Comparison of ENCODE assay signal across 8 cellular contexts in the genomic region with DNA sequence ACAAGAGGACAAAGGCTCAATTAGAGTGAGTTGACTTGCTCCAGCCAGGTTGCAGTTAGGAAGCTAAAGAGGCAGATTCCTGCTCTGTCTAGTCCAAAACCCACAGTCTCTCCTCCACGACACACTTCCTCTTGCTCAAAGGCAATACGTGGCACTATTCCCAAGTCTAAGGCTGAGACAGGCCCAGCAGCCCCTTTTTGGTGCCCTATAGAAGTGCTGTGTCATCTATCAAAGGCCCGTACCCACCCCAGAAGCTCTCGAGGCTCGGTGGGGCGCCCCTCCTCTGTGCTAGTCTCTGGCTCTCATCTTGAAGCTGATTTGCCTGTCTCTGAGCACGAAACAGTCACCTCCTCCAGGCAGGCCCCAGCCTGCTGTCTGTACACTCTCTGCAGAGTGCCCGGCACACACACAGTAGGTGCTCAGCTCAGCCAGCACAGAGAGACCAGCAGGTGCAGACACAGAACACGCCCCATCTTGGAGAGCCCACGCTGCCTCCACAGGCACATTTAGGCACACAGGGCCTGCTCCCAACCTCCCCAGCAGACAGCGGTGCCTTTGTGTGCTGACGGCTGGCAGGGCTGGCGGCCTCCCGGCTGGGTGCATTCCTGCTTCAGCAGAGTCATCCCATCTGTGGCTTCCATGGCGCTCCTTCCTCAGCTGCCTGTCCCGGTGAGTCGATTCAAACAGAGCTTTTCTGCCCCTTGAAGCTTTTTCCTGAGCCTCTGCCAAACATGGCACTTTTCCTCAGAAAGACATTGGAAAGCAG. TPM values are rescaled to one million over a fixed set of nuclear protein-coding genes. Genes with fewer than 3 reads are reported as not detected.
DNase-seq lines count a peak whose midpoint lies in the region; ATAC-seq and TF ChIP-seq lines count a peak whose summit lies in the region.

No MANE protein-coding gene starts in this region.

- peaks cover 11% of the 10 kb centered on the region for H3K79me2 ChIP-seq in parathyroid adenoma

- H3K4me1 Mint-ChIP-seq in activated T-helper 1 cell treated with anti-CD3 and anti-CD28 coated beads, Interleukin-12 subunit alpha, Interleukin-12 subunit beta, Interleukin-2, Interleukin-4 antibody, amounts not matched to agents 30 ng/mL and 10 ng/mL and 1 ng/mL, durations not matched to agents 14 hours and 24 hours and 36 hours (ENCODE audit: low read depth), result peaks cover 91% of the 10 kb centered on the region

- H3K4me3 Mint-ChIP-seq in activated T-helper 1 cell treated with anti-CD3 and anti-CD28 coated beads, Interleukin-12 subunit alpha, Interleukin-12 subunit beta, Interleukin-2, Interleukin-4 antibody, amounts not matched to agents 30 ng/mL and 10 ng/mL and 1 ng/mL, durations not matched to agents 14 hours and 24 hours and 36 hours, result peak overlapping the region; percentile 86

- H3K9me3 Mint-ChIP-seq in activated T-helper 1 cell treated with anti-CD3 and anti-CD28 coated beads, Interleukin-12 subunit alpha, Interleukin-12 subunit beta, Interleukin-2, Interleukin-4 antibody, amounts not matched to agents 30 ng/mL and 10 ng/mL and 1 ng/mL, durations not matched to agents 14 hours and 24 hours and 36 hours, result no peaks in the 10 kb centered on the region

- H3K27ac ChIP-seq in parathyroid adenoma, result peak overlapping the region; percentile 15

- ATAC-seq in HG02884 (IDR thresholded peaks at IDR 0.05; ENCODE audit: unreplicated experiment) (no peak), GM18858 (IDR thresholded peaks at IDR 0.05; ENCODE audit: unreplicated experiment) (no peak)

- H2AFZ ChIP-seq in parathyroid adenoma, result no peak overlapping the region

- H3K36me3 Mint-ChIP-seq in activated T-helper 1 cell treated with anti-CD3 and anti-CD28 coated beads, Interleukin-12 subunit alpha, Interleukin-12 subunit beta, Interleukin-2, Interleukin-4 antibody, amounts not matched to agents 30 ng/mL and 10 ng/mL and 1 ng/mL, durations not matched to agents 14 hours and 24 hours and 36 hours (ENCODE audit: low read depth), result peaks cover 70% of the 10 kb centered on the region

- intact Hi-C loops in activated T-helper 1 cell treated with anti-CD3 and anti-CD28 coated beads, Interleukin-12 subunit alpha, Interleukin-12 subunit beta, Interleukin-2, Interleukin-4 antibody, amounts not matched to agents 30 ng/mL and 10 ng/mL and 1 ng/mL, durations not matched to agents 14 hours and 24 hours and 36 hours (cut with micrococcal nuclease), result no loop called here

- H3K9ac ChIP-seq in parathyroid adenoma, result no peak overlapping the region

- DNase-seq in Ammon's horn (ENCODE audit: low spot score), result peak; percentile 91
- peak; percentile 86 for DNase-seq in LHCN-M2 (ENCODE audit: low read depth)
- DNase-seq in activated T-helper 1 cell treated with anti-CD3 and anti-CD28 coated beads, Interleukin-12 subunit alpha, Interleukin-12 subunit beta, Interleukin-2, Interleukin-4 antibody, amounts not matched to agents 30 ng/mL and 10 ng/mL and 1 ng/mL, durations not matched to agents 14 hours and 24 hours and 36 hours (ENCODE audit: low spot score), result peak; percentile 22
- peak; percentile 69 for DNase-seq in fibroblast of villous mesenchyme (ENCODE audit: low read depth)
- DNase-seq in mucosa of gallbladder (ENCODE audit: low spot score), result no peak

- peak overlapping the region; percentile 98 for H3K27ac Mint-ChIP-seq in activated T-helper 1 cell treated with anti-CD3 and anti-CD28 coated beads, Interleukin-12 subunit alpha, Interleukin-12 subunit beta, Interleukin-2, Interleukin-4 antibody, amounts not matched to agents 30 ng/mL and 10 ng/mL and 1 ng/mL, durations not matched to agents 14 hours and 24 hours and 36 hours

- no peak overlapping the region for H3K4me3 ChIP-seq in fibroblast of villous mesenchyme (ENCODE audit: low read depth, low read length)
- H3K4me3 ChIP-seq in parathyroid adenoma (ENCODE audit: low read depth, low read length), result no peak overlapping the region

- no peaks in the 10 kb centered on the region for H3K27me3 ChIP-seq in parathyroid adenoma (ENCODE audit: control insufficient read depth, insufficient read depth, low read length)

- peaks cover 16% of the 10 kb centered on the region for H3K4me1 ChIP-seq in parathyroid adenoma

- TF ChIP-seq CTCF in fibroblast of villous mesenchyme (IDR thresholded peaks at IDR 0.05; ENCODE audit: insufficient read depth, low read depth, low read length) (no peak), parathyroid adenoma (IDR thresholded peaks at IDR 0.05) (no peak)

- H3K27me3 Mint-ChIP-seq in activated T-helper 1 cell treated with anti-CD3 and anti-CD28 coated beads, Interleukin-12 subunit alpha, Interleukin-12 subunit beta, Interleukin-2, Interleukin-4 antibody, amounts not matched to agents 30 ng/mL and 10 ng/mL and 1 ng/mL, durations not matched to agents 14 hours and 24 hours and 36 hours (ENCODE audit: insufficient read depth), result no peaks in the 10 kb centered on the region

- H3K9me3 ChIP-seq in parathyroid adenoma (ENCODE audit: control insufficient read depth, low read length), result no peaks in the 10 kb centered on the region

- no peaks in the 10 kb centered on the region for H3K36me3 ChIP-seq in parathyroid adenoma (ENCODE audit: control insufficient read depth, insufficient read depth, low read length)

- no peak overlapping the region for H3K4me2 ChIP-seq in parathyroid adenoma (ENCODE audit: low read length)

RNA-seq across cellular contexts. Expression of a gene that starts 52.7 kb away (rescaled TPM):
- 481 and 492 TPM in 2 replicates for total RNA-seq in LHCN-M2 (2014; rRNA removed)
- polyA plus RNA-seq in LHCN-M2 (2012), result 762 TPM
- 618 and 639 TPM in 2 replicates for total RNA-seq in activated T-helper 1 cell treated with anti-CD3 and anti-CD28 coated beads, Interleukin-12 subunit alpha, Interleukin-12 subunit beta, Interleukin-2, Interleukin-4 antibody, amounts not matched to agents 30 ng/mL and 10 ng/mL and 1 ng/mL, durations not matched to agents 14 hours and 24 hours and 36 hours
- 1,420 and 1,714 TPM in 2 replicates for total RNA-seq in fibroblast of villous mesenchyme
- 544 TPM for total RNA-seq in mucosa of gallbladder
